In the genomic region with DNA sequence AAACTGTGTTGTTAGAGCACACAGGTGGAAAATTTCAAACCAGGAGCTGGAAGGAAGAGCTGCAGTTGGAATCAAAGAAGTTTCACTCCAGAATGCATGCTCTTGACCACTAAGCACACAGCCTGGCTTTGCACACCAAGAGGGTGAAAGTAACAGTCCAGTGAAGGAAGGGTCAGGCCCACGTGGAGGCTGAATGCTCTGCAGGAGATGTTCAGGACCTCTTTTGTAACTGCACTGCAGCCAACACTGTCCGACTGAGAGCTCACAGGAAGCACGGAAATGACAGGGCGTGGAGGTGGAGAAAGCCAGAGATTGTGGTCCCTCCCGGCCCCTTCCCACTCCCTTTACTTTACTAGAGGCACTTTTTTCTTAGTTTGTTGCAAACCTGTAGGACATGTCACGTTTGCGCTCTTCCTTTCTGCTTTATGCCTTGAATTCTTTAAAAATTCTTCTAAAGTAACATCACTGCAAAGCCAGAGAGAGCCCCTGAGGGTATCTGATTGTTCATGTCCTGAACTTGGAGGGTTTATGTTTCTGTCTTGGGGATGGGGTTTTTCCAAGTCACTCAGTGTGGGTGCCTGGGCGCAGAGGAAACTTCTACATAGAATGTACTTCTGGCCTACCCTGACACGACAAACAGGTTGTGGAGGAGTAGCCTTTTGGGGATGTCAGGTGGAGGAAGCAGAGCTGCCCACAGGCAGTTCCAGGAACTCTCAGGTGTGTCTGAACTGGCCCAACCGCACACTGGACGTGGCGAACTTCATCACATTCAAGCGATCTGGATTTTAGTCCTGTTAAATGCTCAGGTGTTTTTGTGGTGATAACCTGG, we compare ENCODE assay signal across 26 cellular contexts. TPM values are rescaled to one million over a fixed set of nuclear protein-coding genes. Genes with fewer than 3 reads are reported as not detected.
DNase-seq lines count a peak whose midpoint lies in the region; ATAC-seq, FAIRE-seq and TF ChIP-seq lines count a peak whose summit lies in the region.
"Had no signal": no experiment of that assay in that cellular context is flagged by ENCODE, and none has a peak within 500 bp of the region (broad histone marks: within the 10 kb centered on the region; RNA-seq: fewer than 3 reads in every experiment).

No MANE protein-coding gene starts in this region.

- H3K36me3 ChIP-seq in left ventricle myocardium inferior (peaks cover 8% of the 10 kb centered on the region), thyroid gland (no peaks in the 10 kb centered on the region), small intestine (ENCODE audit: control insufficient read depth in 2 of 2, insufficient read depth in 2 of 2, low read length in 2 of 2) (peaks cover 0 to 9% of the 10 kb centered on the region in 2 donors)
- H3K36me3 ChIP-seq in naive thymus-derived CD4-positive, alpha-beta T cell (ENCODE audit: control insufficient read depth in 2 of 3, insufficient read depth in 3 of 3, low read length in 3 of 3): no peaks in the 10 kb centered on the region
- H3K36me3 ChIP-seq: thoracic aorta had no signal

- H3K27me3 ChIP-seq in left ventricle myocardium inferior (ENCODE audit: low read depth) (no peaks in the 10 kb centered on the region), thyroid gland (no peaks in the 10 kb centered on the region), small intestine (ENCODE audit: control insufficient read depth in 2 of 2, insufficient read depth in 2 of 2, low read length in 2 of 2) (no peaks in the 10 kb centered on the region)
- H3K27me3 ChIP-seq in naive thymus-derived CD4-positive, alpha-beta T cell (ENCODE audit: control insufficient read depth in 2 of 2, insufficient read depth in 2 of 2, low read length in 2 of 2): no peaks in the 10 kb centered on the region

- peaks cover 56% of the 10 kb centered on the region for H3K4me1 ChIP-seq in left ventricle myocardium inferior
- no peaks in the 10 kb centered on the region for H3K4me1 ChIP-seq in naive thymus-derived CD4-positive, alpha-beta T cell (ENCODE audit: control insufficient read depth in 2 of 2, insufficient read depth in 2 of 2, low read length in 2 of 2)
- peaks cover 45 to 72% of the 10 kb centered on the region in 2 donors for H3K4me1 ChIP-seq in thyroid gland
- peaks cover 0 to 5% of the 10 kb centered on the region in 2 donors for H3K4me1 ChIP-seq in small intestine (ENCODE audit: control insufficient read depth in 2 of 2, insufficient read depth in 1 of 2, low read depth in 1 of 2, low read length in 1 of 2)

- ATAC-seq in left cardiac atrium (no peak), GM21360 (IDR thresholded peaks at IDR 0.05; ENCODE audit: unreplicated experiment) (no peak)
- ATAC-seq in naive thymus-derived CD4-positive, alpha-beta T cell: no peak
- ATAC-seq: left colon, psoas muscle had no signal

- H3K27ac ChIP-seq in left ventricle myocardium inferior (replicated peaks) (peak overlapping the region; percentile 72), thyroid gland (no peak overlapping the region), small intestine (ENCODE audit: low read depth in 1 of 2, low read length in 1 of 2) (no peak overlapping the region)
- H3K27ac ChIP-seq in naive thymus-derived CD4-positive, alpha-beta T cell (ENCODE audit: low read depth, low read length): no peak overlapping the region
- H3K27ac ChIP-seq: GM23248, psoas muscle had no signal

- H3K9me3 Mint-ChIP-seq in naive thymus-derived CD4-positive, alpha-beta T cell: no peaks in the 10 kb centered on the region
- H3K9me3 Mint-ChIP-seq: activated naive CD4-positive, alpha-beta T cell treated with anti-CD3 and anti-CD28 coated beads, Interleukin-2, amount 10 ng/mL, durations not matched to agents 7 days and 5 days; stimulated activated naive B cell treated with anti-CD40 and anti-IgM and Interleukin-4, amounts not matched to agents 10 μg/mL and 1 μg/mL and 100 μg/mL, for 72 hours; T-cell had no signal

- TF ChIP-seq CTCF in left ventricle myocardium inferior (IDR thresholded peaks at IDR 0.05; ENCODE audit: borderline replicate concordance) (no peak), thyroid gland (IDR thresholded peaks at IDR 0.05) (no peak)

- H3K27ac Mint-ChIP-seq in naive thymus-derived CD4-positive, alpha-beta T cell: peak overlapping the region in 5 of 9 donors; percentile 6 to 81 (median 63)
- H3K27ac Mint-ChIP-seq: activated naive CD4-positive, alpha-beta T cell treated with anti-CD3 and anti-CD28 coated beads, Interleukin-2, amount 10 ng/mL, durations not matched to agents 7 days and 5 days; stimulated activated naive B cell treated with anti-CD40 and anti-IgM and Interleukin-4, amounts not matched to agents 10 μg/mL and 1 μg/mL and 100 μg/mL, for 72 hours; T-cell had no signal

- no peak overlapping the region for H3K4me3 ChIP-seq in left ventricle myocardium inferior
- no peak overlapping the region for H3K4me3 ChIP-seq in naive thymus-derived CD4-positive, alpha-beta T cell (ENCODE audit: low read length)
- no peak overlapping the region for H3K4me3 ChIP-seq in thyroid gland (replicated peaks in 1 of 3)
- H3K4me3 ChIP-seq in small intestine (ENCODE audit: low read depth in 1 of 2, low read length in 2 of 2): no peak overlapping the region
- H3K4me3 ChIP-seq: GM23248, psoas muscle, skin epidermis, thoracic aorta had no signal

- H3K27me3 Mint-ChIP-seq in naive thymus-derived CD4-positive, alpha-beta T cell: no peaks in the 10 kb centered on the region
- H3K27me3 Mint-ChIP-seq: activated naive CD4-positive, alpha-beta T cell treated with anti-CD3 and anti-CD28 coated beads, Interleukin-2, amount 10 ng/mL, durations not matched to agents 7 days and 5 days; stimulated activated naive B cell treated with anti-CD40 and anti-IgM and Interleukin-4, amounts not matched to agents 10 μg/mL and 1 μg/mL and 100 μg/mL, for 72 hours; T-cell had no signal

- FAIRE-seq in small intestine (lab: Jason Lieb, UNC): no peak
- FAIRE-seq: A204.1 had no signal

- intact Hi-C loops in left ventricle myocardium inferior (cut with micrococcal nuclease) (no loop called here), left cardiac atrium (cut with DNase I) (no loop called here), thyroid gland (cut with DNase I) (no loop called here)
- intact Hi-C loops in naive thymus-derived CD4-positive, alpha-beta T cell (cut with micrococcal nuclease): no loop called here

- POLR2A ChIA-PET in naive thymus-derived CD4-positive, alpha-beta T cell (lab: Charles Lee): no interaction called here

- WGBS in thyroid gland, 2 donors: 84 to 87% methylated on average over 13 of the region's 13 CpGs
- 85 to 91% (median 86%) methylated on average over 13 of the region's 13 CpGs for WGBS in small intestine, 3 donors

- peaks cover 0 to 12% (median 0%) of the 10 kb centered on the region in 5 donors for H3K36me3 Mint-ChIP-seq in naive thymus-derived CD4-positive, alpha-beta T cell
- H3K36me3 Mint-ChIP-seq: activated naive CD4-positive, alpha-beta T cell treated with anti-CD3 and anti-CD28 coated beads, Interleukin-2, amount 10 ng/mL, durations not matched to agents 7 days and 5 days had no signal

- no peaks in the 10 kb centered on the region for H3K9me3 ChIP-seq in left ventricle myocardium inferior (replicated peaks)
- no peaks in the 10 kb centered on the region for H3K9me3 ChIP-seq in naive thymus-derived CD4-positive, alpha-beta T cell (ENCODE audit: control insufficient read depth in 2 of 3, low read length in 3 of 3)
- no peaks in the 10 kb centered on the region for H3K9me3 ChIP-seq in thyroid gland
- no peaks in the 10 kb centered on the region for H3K9me3 ChIP-seq in small intestine (ENCODE audit: control insufficient read depth, low read depth)
- H3K9me3 ChIP-seq: psoas muscle, thoracic aorta had no signal

- peak overlapping the region in 3 of 10 donors; percentile 40 to 70 (median 54) for H3K4me3 Mint-ChIP-seq in naive thymus-derived CD4-positive, alpha-beta T cell
- H3K4me3 Mint-ChIP-seq: activated naive CD4-positive, alpha-beta T cell treated with anti-CD3 and anti-CD28 coated beads, Interleukin-2, amount 10 ng/mL, durations not matched to agents 7 days and 5 days; stimulated activated naive B cell treated with anti-CD40 and anti-IgM and Interleukin-4, amounts not matched to agents 10 μg/mL and 1 μg/mL and 100 μg/mL, for 72 hours had no signal

- DNase-seq in left ventricle myocardium inferior (no peak), left cardiac atrium (no peak), dermis blood vessel endothelial cell (peak; percentile 26), H4 (ENCODE audit: low spot score) (no peak), thyroid gland (no peak), small intestine (no peak)
- no peak for DNase-seq in naive thymus-derived CD4-positive, alpha-beta T cell
- DNase-seq: activated CD4-positive, alpha-beta T cell treated with anti-CD3 and anti-CD28 coated beads for 4 hours; activated naive CD4-positive, alpha-beta T cell treated with anti-CD3 and anti-CD28 coated beads, Interleukin-2, amount 10 ng/mL, durations not matched to agents 7 days and 5 days; activated T-cell treated with anti-CD3 and anti-CD28 coated beads, Interleukin-2, amount 50 U/mL, for 48 hours; aorta; Calu3; effector CD8-positive, alpha-beta T cell; GM23248; left colon; NCI-H1417 treated with DMSO at 0.1 percent for 48 hours; NCI-H510A treated with DMSO at 0.1 percent for 48 hours; NK-92 treated with Interleukin-12 subunit alpha and Interleukin-12 subunit beta, amount 100 ng/mL, for 24 hours; psoas muscle; stimulated activated CD4-positive, alpha-beta T cell treated with anti-CD3 and anti-CD28 coated beads, Interleukin-2, amount 100 ng/mL, for 48 hours; stimulated activated naive B cell treated with anti-CD40 and anti-IgM and Interleukin-4, amounts not matched to agents 10 μg/mL and 1 μg/mL and 100 μg/mL, for 72 hours; T-cell had no signal

- CTCF ChIA-PET in naive thymus-derived CD4-positive, alpha-beta T cell (lab: Charles Lee): interaction anchor here (0.5 kb wide), 1 partner anchor 574 kb away, joined by 3 read pairs; no protein-coding TSS in a partner anchor

- no peak for TF ChIP-seq POLR2A in thyroid gland (IDR thresholded peaks at IDR 0.05)

- H3K4me1 Mint-ChIP-seq in naive thymus-derived CD4-positive, alpha-beta T cell: peaks cover 2 to 24% (median 16%) of the 10 kb centered on the region in 7 donors

RNA-seq across cellular contexts. Expression of a gene that starts 40.9 kb away (rescaled TPM):
- 20.5 TPM for total RNA-seq in left ventricle myocardium inferior
- 10 to 100 TPM; 32.4 to 42.3 TPM for total RNA-seq in left cardiac atrium
- 124 and 203 TPM in 2 replicates for total RNA-seq in dermis blood vessel endothelial cell
- 1 to 10 TPM in 2 of 5 experiments, under 1 TPM in 1, not detected in 2; 0.46 to 7.0 (median 2.6) TPM for total RNA-seq in naive thymus-derived CD4-positive, alpha-beta T cell
- polyA plus RNA-seq in naive thymus-derived CD4-positive, alpha-beta T cell: under 1 TPM; 0.07 to 0.62 TPM
- 8.4 and 9.9 TPM in 2 replicates for total RNA-seq in H4 (2014; rRNA removed; shearing (Covaris generic))
- total RNA-seq in thyroid gland: 10 to 100 TPM; 41.2 to 67.9 (median 46.2) TPM
- polyA plus RNA-seq in small intestine: 10 to 100 TPM in 2 of 3 donors, 1 to 10 TPM in 1; 6.3 to 18.7 (median 12.7) TPM
